Comparison of ENCODE assay signal across 22 cellular contexts in genomic region chr2:39816845-39817244, GRCh38. TPM values are rescaled to one million over a fixed set of nuclear protein-coding genes. Genes with fewer than 3 reads are reported as not detected.
A peak's percentile ranks its signal among the peaks of the same experiment; 100 is the strongest.
DNase-seq lines count a peak whose midpoint lies in the region; ATAC-seq, FAIRE-seq and TF ChIP-seq lines count a peak whose summit lies in the region.
"Had no signal": no experiment of that assay in that cellular context is flagged by ENCODE, and none has a peak within 500 bp of the region (broad histone marks: within the 10 kb centered on the region; RNA-seq: fewer than 3 reads in every experiment).

No MANE protein-coding gene starts in this region.

- TF ChIP-seq CTCF in neural progenitor cell (IDR thresholded peaks at IDR 0.05) (no peak), tibial nerve (IDR thresholded peaks at IDR 0.05) (no peak)

- no peaks in the 10 kb centered on the region for H3K79me2 ChIP-seq in neural progenitor cell (ENCODE audit: low read depth)
- no peaks in the 10 kb centered on the region for H3K79me2 ChIP-seq in trophoblast cell (ENCODE audit: control insufficient read depth, insufficient read depth, low read length, poor library complexity)

- no peak overlapping the region for H4K91ac ChIP-seq in trophoblast cell (ENCODE audit: low read depth, low read length)

- no peak for TF ChIP-seq POLR2A in tibial nerve (IDR thresholded peaks at IDR 0.05)

- H3K9me3 Mint-ChIP-seq in neural progenitor cell, result no peaks in the 10 kb centered on the region

- peak overlapping the region; percentile 76 for H3K27ac Mint-ChIP-seq in neural progenitor cell
- H3K27ac Mint-ChIP-seq: B cell; CD4-positive, alpha-beta T cell; CD8-positive, alpha-beta T cell had no signal

- H2AFZ ChIP-seq in neural progenitor cell (replicated peaks), result no peak overlapping the region
- no peak overlapping the region for H2AFZ ChIP-seq in trophoblast cell (ENCODE audit: insufficient read depth, low read length, poor library complexity)

- no peak overlapping the region for H4K12ac ChIP-seq in trophoblast cell (ENCODE audit: low read depth, low read length)

- H3K36me3 Mint-ChIP-seq in neural progenitor cell, result no peaks in the 10 kb centered on the region
- H3K36me3 Mint-ChIP-seq: CD8-positive, alpha-beta T cell had no signal

- H4K8ac ChIP-seq in trophoblast cell (ENCODE audit: low read depth, low read length), result no peak overlapping the region

- DNase-seq in dedifferentiated amniotic fluid mesenchymal stem cell (ENCODE audit: extremely low spot score) (peak; percentile 5), neural progenitor cell (ENCODE audit: low spot score) (no peak), trophoblast cell (no peak), urothelium cell line (ENCODE audit: low spot score) (no peak), tibial nerve (ENCODE audit: low spot score in 2 of 2) (no peak)
- DNase-seq: AML-193; Caco-2; Calu3; CD4-positive, alpha-beta T cell; CD8-positive, alpha-beta T cell; DMS79 treated with DMSO at 0.1 percent for 48 hours; GF-D8 had no signal

- H3K36me3 ChIP-seq in neural progenitor cell (no peaks in the 10 kb centered on the region), trophoblast cell (ENCODE audit: control insufficient read depth in 1 of 2, insufficient read depth in 2 of 2, low read length in 2 of 2) (no peaks in the 10 kb centered on the region), tibial nerve (no peaks in the 10 kb centered on the region)
- H3K36me3 ChIP-seq: BLaER1 treated with 17β-estradiol and CSF1 and Interleukin-3, amounts not matched to agents 10 nM and 100 nM had no signal

- peaks cover 8% of the 10 kb centered on the region for H3K27me3 Mint-ChIP-seq in neural progenitor cell (ENCODE audit: insufficient read depth, low read depth)

- H3F3A ChIP-seq in neural progenitor cell (ENCODE audit: low read depth), result no peaks in the 10 kb centered on the region

- H3K4me3 ChIP-seq in neural progenitor cell (no peak overlapping the region), trophoblast cell (ENCODE audit: low read depth, low read length) (no peak overlapping the region), tibial nerve (no peak overlapping the region)
- H3K4me3 ChIP-seq: A549; BLaER1 treated with 17β-estradiol and CSF1 and Interleukin-3, amounts not matched to agents 10 nM and 100 nM had no signal

- H3K27me3 ChIP-seq in neural progenitor cell (no peaks in the 10 kb centered on the region), trophoblast cell (ENCODE audit: insufficient read depth, low read length) (no peaks in the 10 kb centered on the region), tibial nerve (no peaks in the 10 kb centered on the region)
- H3K27me3 ChIP-seq: BLaER1 treated with 17β-estradiol and CSF1 and Interleukin-3, amounts not matched to agents 10 nM and 100 nM had no signal

- H3K9me3 ChIP-seq in neural progenitor cell (ENCODE audit: low read depth) (no peaks in the 10 kb centered on the region), trophoblast cell (ENCODE audit: insufficient read depth, low read depth, low read length) (no peaks in the 10 kb centered on the region), tibial nerve (peaks cover 0 to 8% (median 0%) of the 10 kb centered on the region in 4 donors)
- H3K9me3 ChIP-seq: Caco-2 had no signal

- no peak overlapping the region for H2BK12ac ChIP-seq in trophoblast cell (ENCODE audit: low read length)

- H3K4ac ChIP-seq in trophoblast cell (ENCODE audit: low read depth, low read length), result no peak overlapping the region

- H3K4me1 ChIP-seq in neural progenitor cell (no peaks in the 10 kb centered on the region), trophoblast cell (ENCODE audit: control insufficient read depth in 1 of 2, insufficient read depth in 2 of 2, low read length in 2 of 2) (no peaks in the 10 kb centered on the region), tibial nerve (no peaks in the 10 kb centered on the region)
- H3K4me1 ChIP-seq: A549; BLaER1 treated with 17β-estradiol and CSF1 and Interleukin-3, amounts not matched to agents 10 nM and 100 nM; Caco-2 had no signal

- no peak overlapping the region for H2BK5ac ChIP-seq in trophoblast cell (ENCODE audit: low read depth, low read length, poor library complexity)

- H3K79me1 ChIP-seq in trophoblast cell (ENCODE audit: low read length), result no peaks in the 10 kb centered on the region

- FAIRE-seq in urothelium cell line (lab: Jason Lieb, UNC), result peak; percentile 89
- FAIRE-seq: A549, D721Med, G401.6, GM12891 had no signal

- no peak overlapping the region for H3K9ac ChIP-seq in neural progenitor cell
- peak overlapping the region; percentile 22 for H3K9ac ChIP-seq in trophoblast cell (ENCODE audit: low read length)
- H3K9ac ChIP-seq: BLaER1 treated with 17β-estradiol and CSF1 and Interleukin-3, amounts not matched to agents 10 nM and 100 nM had no signal

- H3K14ac ChIP-seq in trophoblast cell (ENCODE audit: low read length), result no peak overlapping the region

- no peaks in the 10 kb centered on the region for H4K20me1 ChIP-seq in neural progenitor cell (ENCODE audit: low read depth)
- H4K20me1 ChIP-seq: BLaER1 treated with 17β-estradiol and CSF1 and Interleukin-3, amounts not matched to agents 10 nM and 100 nM had no signal

- no CpG with 5 or more reads among the region's 8 CpGs for WGBS in trophoblast cell (ENCODE audit: extremely low coverage, insufficient coverage, insufficient read length)
- 82 to 84% methylated on average over 8 of the region's 8 CpGs for WGBS in tibial nerve, 2 donors

- H2AK5ac ChIP-seq in trophoblast cell (ENCODE audit: low read length), result no peak overlapping the region

- TF ChIP-seq EP300 in tibial nerve (IDR thresholded peaks at IDR 0.05), result no peak

- H3K4me1 Mint-ChIP-seq in neural progenitor cell, result no peaks in the 10 kb centered on the region
- H3K4me1 Mint-ChIP-seq: B cell had no signal

- H3K4me2 ChIP-seq in neural progenitor cell, result no peak overlapping the region
- no peak overlapping the region for H3K4me2 ChIP-seq in trophoblast cell (ENCODE audit: low read length)
- H3K4me2 ChIP-seq: A549; BLaER1 treated with 17β-estradiol and CSF1 and Interleukin-3, amounts not matched to agents 10 nM and 100 nM had no signal

- H3K23ac ChIP-seq in trophoblast cell (ENCODE audit: low read length), result no peak overlapping the region

- no peak overlapping the region for H3K18ac ChIP-seq in trophoblast cell (ENCODE audit: low read length)

- ATAC-seq in HG03520 (IDR thresholded peaks at IDR 0.05; ENCODE audit: unreplicated experiment), result no peak
- no peak for ATAC-seq in HG02870 (IDR thresholded peaks at IDR 0.05; ENCODE audit: unreplicated experiment)
- ATAC-seq: CD8-positive, alpha-beta T cell had no signal

- no peak overlapping the region for H3K4me3 Mint-ChIP-seq in neural progenitor cell
- H3K4me3 Mint-ChIP-seq: B cell; CD4-positive, alpha-beta T cell; CD8-positive, alpha-beta T cell had no signal

- H3K27ac ChIP-seq in neural progenitor cell (no peak overlapping the region), trophoblast cell (ENCODE audit: low read depth, low read length) (no peak overlapping the region), tibial nerve (no peak overlapping the region)
- H3K27ac ChIP-seq: 22Rv1; A549; BLaER1 treated with 17β-estradiol and CSF1 and Interleukin-3, amounts not matched to agents 10 nM and 100 nM; C4-2B had no signal

- no peak overlapping the region for H2BK120ac ChIP-seq in trophoblast cell (ENCODE audit: insufficient read depth, low read length, poor library complexity)

RNA-seq across cellular contexts. Expression of gene THUMPD2, which starts 37.8 kb away (rescaled TPM):
- total RNA-seq in neural progenitor cell (ENCODE audit: low replicate concordance) (12.4 and 21.8 TPM in 2 replicates), tibial nerve (10 to 100 TPM; 12.0 to 23.7 (median 16.1) TPM)
- 4.4 and 4.9 TPM in 2 replicates for polyA plus RNA-seq in trophoblast cell (2013)
